ENCODE assay signal across 23 cellular contexts in genomic region chr4:4681651-4682050, GRCh38.
"Had no signal": no experiment of that assay in that cellular context is flagged by ENCODE, and none has a peak within 500 bp of the region (broad histone marks: within the 10 kb centered on the region; RNA-seq: fewer than 3 reads in every experiment).

No MANE protein-coding gene starts in this region.

- H3K36me3 ChIP-seq: colonic mucosa, esophagus squamous epithelium, gastrocnemius medialis, heart left ventricle, left ventricle myocardium inferior, lower lobe of right lung had no signal

- ATAC-seq: effector memory CD8-positive, alpha-beta T cell; esophagus mucosa; gastrocnemius medialis; heart left ventricle; left cardiac atrium; lower lobe of right lung; mucosa of descending colon had no signal

- H3K4me3 ChIP-seq: colonic mucosa, esophagus squamous epithelium, gastrocnemius medialis, heart left ventricle, left ventricle myocardium inferior, lower lobe of right lung, mucosa of descending colon had no signal

- H3K4me1 ChIP-seq: colonic mucosa, esophagus squamous epithelium, gastrocnemius medialis, left ventricle myocardium inferior, lower lobe of right lung had no signal

- H3K27me3 ChIP-seq: colonic mucosa, esophagus squamous epithelium, gastrocnemius medialis, heart left ventricle had no signal

- H3K27ac ChIP-seq: colonic mucosa, epithelial cell of prostate, esophagus squamous epithelium, gastrocnemius medialis, heart left ventricle, left ventricle myocardium inferior, lower lobe of right lung had no signal

- H3K9me3 ChIP-seq: colonic mucosa, esophagus squamous epithelium, gastrocnemius medialis, heart left ventricle, left ventricle myocardium inferior, lower lobe of right lung, mucosa of descending colon had no signal

- DNase-seq: colonic mucosa; cortex of kidney; effector CD8-positive, alpha-beta T cell; effector memory CD8-positive, alpha-beta T cell; endodermal cell; erythroblast; esophagus squamous epithelium; foreskin fibroblast; foreskin melanocyte; gastrocnemius medialis; heart left ventricle; hippocampal formation; immature natural killer cell; islet precursor cell; left cardiac atrium; left ventricle myocardium inferior; lower lobe of right lung; mesenchymal stem cell; mucosa of descending colon; naive B cell had no signal

- FAIRE-seq: endometrium had no signal
